In genomic region chr10:55500931-55501559, GRCh38 we compare ENCODE assay signal across 9 cellular contexts.
DNase-seq lines count a peak whose midpoint lies in the region; ATAC-seq and TF ChIP-seq lines count a peak whose summit lies in the region.
"Had no signal": no experiment of that assay in that cellular context is flagged by ENCODE, and none has a peak within 500 bp of the region (broad histone marks: within the 10 kb centered on the region; RNA-seq: fewer than 3 reads in every experiment).

No MANE protein-coding gene starts in this region.

- no peak for TF ChIP-seq POLR2A in NB4 (IDR thresholded peaks at IDR 0.05; ENCODE audit: extremely low read depth, insufficient read length)

- H3K4me3 ChIP-seq in NB4 (ENCODE audit: low read depth, low read length) = no peak overlapping the region
- H3K4me3 ChIP-seq: SJSA1 had no signal

- TF ChIP-seq CTCF in NB4 (IDR thresholded peaks at IDR 0.05; ENCODE audit: low read depth, low read length) = peak; percentile 77

- DNase-seq in GM03348 (ENCODE audit: low spot score) = peak; percentile 7
- DNase-seq in NB4 (ENCODE audit: low read depth) = peak; percentile 55
- DNase-seq in cerebellar cortex (ENCODE audit: low spot score) = peak; percentile 24
- DNase-seq in pons (ENCODE audit: low spot score) = peak; percentile 23
- DNase-seq in effector CD8-positive, alpha-beta T cell (lab: John Stamatoyannopoulos, UW) = no peak

- peak; percentile 89 for ATAC-seq in GM21786 (IDR thresholded peaks at IDR 0.05; ENCODE audit: unreplicated experiment)
- ATAC-seq in HG03469 (IDR thresholded peaks at IDR 0.05; ENCODE audit: unreplicated experiment) = no peak
- ATAC-seq in GM19397 (IDR thresholded peaks at IDR 0.05; ENCODE audit: unreplicated experiment) = no peak
